ENCODE assay signal across 7 cellular contexts in genomic region chr6:31733734-31734133, GRCh38. TPM values are rescaled to one million over a fixed set of nuclear protein-coding genes. Genes with fewer than 3 reads are reported as not detected.
DNase-seq lines count a peak whose midpoint lies in the region; ATAC-seq and TF ChIP-seq lines count a peak whose summit lies in the region.
"Had no signal": no experiment of that assay in that cellular context is flagged by ENCODE, and none has a peak within 500 bp of the region (broad histone marks: within the 10 kb centered on the region; RNA-seq: fewer than 3 reads in every experiment).

No MANE protein-coding gene starts in this region.

- peaks cover 66% of the 10 kb centered on the region for H3K36me3 Mint-ChIP-seq in activated T-helper 2 cell treated with anti-CD3 and anti-CD28 coated beads, Interferon-gamma antibody, Interleukin-2, Interleukin-4, amounts not matched to agents 10 μg/mL and 5 μg/mL and 100 μg/mL, durations not matched to agents 14 hours and 24 hours and 36 hours (ENCODE audit: low read depth)
- peaks cover 0 to 30% (median 6%) of the 10 kb centered on the region in 3 donors for H3K36me3 Mint-ChIP-seq in naive thymus-derived CD8-positive, alpha-beta T cell

- intact Hi-C loops in activated T-helper 2 cell treated with anti-CD3 and anti-CD28 coated beads, Interferon-gamma antibody, Interleukin-2, Interleukin-4, amounts not matched to agents 10 μg/mL and 5 μg/mL and 100 μg/mL, durations not matched to agents 14 hours and 24 hours and 36 hours (cut with micrococcal nuclease), result loop anchor here (1.0 kb wide), 1 partner anchor 30 kb away; the partner anchor contains the start of gene ABHD16A
- intact Hi-C loops in lower leg skin (cut with DNase I; ENCODE audit: low total_unique reads), result no loop called here

- H3K36me3 ChIP-seq in GM06990 (ENCODE audit: control insufficient read depth, insufficient read depth, low read length), result peaks cover 11% of the 10 kb centered on the region

- H3K9me3 Mint-ChIP-seq in activated T-helper 2 cell treated with anti-CD3 and anti-CD28 coated beads, Interferon-gamma antibody, Interleukin-2, Interleukin-4, amounts not matched to agents 10 μg/mL and 5 μg/mL and 100 μg/mL, durations not matched to agents 14 hours and 24 hours and 36 hours, result no peaks in the 10 kb centered on the region
- H3K9me3 Mint-ChIP-seq in naive thymus-derived CD8-positive, alpha-beta T cell, result no peaks in the 10 kb centered on the region

- no peaks in the 10 kb centered on the region for H3K27me3 ChIP-seq in GM06990 (replicated peaks; ENCODE audit: control insufficient read depth, insufficient read depth, low read length)

- peak overlapping the region; percentile 93 for H3K4me3 Mint-ChIP-seq in activated T-helper 2 cell treated with anti-CD3 and anti-CD28 coated beads, Interferon-gamma antibody, Interleukin-2, Interleukin-4, amounts not matched to agents 10 μg/mL and 5 μg/mL and 100 μg/mL, durations not matched to agents 14 hours and 24 hours and 36 hours (ENCODE audit: low read depth)
- H3K4me3 Mint-ChIP-seq in naive thymus-derived CD8-positive, alpha-beta T cell, result peak overlapping the region in 8 of 10 donors; percentile 89 to 98 (median 98)

- H3K4me3 ChIP-seq in GM06990 (replicated peaks; ENCODE audit: low read depth, low read length), result peak overlapping the region; percentile 84; the same call in 1 of the 2 replicates
- no peak overlapping the region for H3K4me3 ChIP-seq in lower leg skin (ENCODE audit: low read depth, poor library complexity, severe bottlenecking)

- peaks cover 54% of the 10 kb centered on the region for H3K4me1 Mint-ChIP-seq in activated T-helper 2 cell treated with anti-CD3 and anti-CD28 coated beads, Interferon-gamma antibody, Interleukin-2, Interleukin-4, amounts not matched to agents 10 μg/mL and 5 μg/mL and 100 μg/mL, durations not matched to agents 14 hours and 24 hours and 36 hours (ENCODE audit: low read depth)
- peaks cover 46 to 80% (median 73%) of the 10 kb centered on the region in 4 donors for H3K4me1 Mint-ChIP-seq in naive thymus-derived CD8-positive, alpha-beta T cell

- POLR2A ChIA-PET in naive thymus-derived CD8-positive, alpha-beta T cell (lab: Charles Lee), result interaction anchor here (1.5 kb wide), 1 partner anchor 11 kb away, joined by 3 read pairs; the partner anchor contains the start of gene MPIG6B

- DNase-seq in GM06990 (ENCODE audit: extremely low read depth, insufficient read length), result no peak
- no peak for DNase-seq in activated T-helper 2 cell treated with anti-CD3 and anti-CD28 coated beads, Interferon-gamma antibody, Interleukin-2, Interleukin-4, amounts not matched to agents 10 μg/mL and 5 μg/mL and 100 μg/mL, durations not matched to agents 14 hours and 24 hours and 36 hours (ENCODE audit: low spot score)
- DNase-seq in naive thymus-derived CD8-positive, alpha-beta T cell, result no peak
- no peak for DNase-seq in lower leg skin (ENCODE audit: low spot score in 2 of 2)
- no peak for DNase-seq in NCI-H345 (lab: John Stamatoyannopoulos, UW)
- DNase-seq: hippocampal formation had no signal

- TF ChIP-seq POLR2A in lower leg skin (IDR thresholded peaks at IDR 0.05), result no peak

- WGBS in lower leg skin, 2 donors, result 76 to 84% methylated on average over 4 of the region's 4 CpGs

- no peak for TF ChIP-seq CTCF in GM06990 (IDR thresholded peaks at IDR 0.05; ENCODE audit: insufficient read depth, low read length, poor library complexity, severe bottlenecking)
- TF ChIP-seq CTCF in lower leg skin (IDR thresholded peaks at IDR 0.05), result no peak

- peak overlapping the region; percentile 59 for H3K27ac Mint-ChIP-seq in activated T-helper 2 cell treated with anti-CD3 and anti-CD28 coated beads, Interferon-gamma antibody, Interleukin-2, Interleukin-4, amounts not matched to agents 10 μg/mL and 5 μg/mL and 100 μg/mL, durations not matched to agents 14 hours and 24 hours and 36 hours
- peak overlapping the region in 6 of 10 donors; percentile 40 to 84 (median 76) for H3K27ac Mint-ChIP-seq in naive thymus-derived CD8-positive, alpha-beta T cell

- H3K27me3 Mint-ChIP-seq in activated T-helper 2 cell treated with anti-CD3 and anti-CD28 coated beads, Interferon-gamma antibody, Interleukin-2, Interleukin-4, amounts not matched to agents 10 μg/mL and 5 μg/mL and 100 μg/mL, durations not matched to agents 14 hours and 24 hours and 36 hours (ENCODE audit: low read depth), result no peaks in the 10 kb centered on the region
- no peaks in the 10 kb centered on the region for H3K27me3 Mint-ChIP-seq in naive thymus-derived CD8-positive, alpha-beta T cell

- ATAC-seq in naive thymus-derived CD8-positive, alpha-beta T cell, result no peak
- no peak for ATAC-seq in GM19397 (IDR thresholded peaks at IDR 0.05; ENCODE audit: unreplicated experiment)

RNA-seq across cellular contexts. Expression of gene CLIC1, which starts 2.6 kb away (rescaled TPM):
- 412 and 423 TPM in 2 replicates for total RNA-seq in activated T-helper 2 cell treated with anti-CD3 and anti-CD28 coated beads, Interferon-gamma antibody, Interleukin-2, Interleukin-4, amounts not matched to agents 10 μg/mL and 5 μg/mL and 100 μg/mL, durations not matched to agents 14 hours and 24 hours and 36 hours
- 10 to 100 TPM; 23.7 to 27.1 TPM for total RNA-seq in naive thymus-derived CD8-positive, alpha-beta T cell
- 100 to 1,000 TPM in 2 of 3 donors, 10 to 100 TPM in 1; 95.1 to 345 (median 114) TPM for polyA plus RNA-seq in naive thymus-derived CD8-positive, alpha-beta T cell
- total RNA-seq in lower leg skin, result 100 to 1,000 TPM; 293 to 430 (median 393) TPM

RNA-seq across cellular contexts. Expression of gene DDAH2, which starts 4.6 kb away (rescaled TPM):
- 5.8 and 7.7 TPM in 2 replicates for total RNA-seq in activated T-helper 2 cell treated with anti-CD3 and anti-CD28 coated beads, Interferon-gamma antibody, Interleukin-2, Interleukin-4, amounts not matched to agents 10 μg/mL and 5 μg/mL and 100 μg/mL, durations not matched to agents 14 hours and 24 hours and 36 hours
- total RNA-seq in naive thymus-derived CD8-positive, alpha-beta T cell, result 1 to 10 TPM; 3.1 to 5.1 TPM
- 10 to 100 TPM in 2 of 3 donors, 1 to 10 TPM in 1; 8.0 to 14.7 (median 10.3) TPM for polyA plus RNA-seq in naive thymus-derived CD8-positive, alpha-beta T cell
- total RNA-seq in lower leg skin, result 100 to 1,000 TPM in 3 of 4 donors, 10 to 100 TPM in 1; 65.7 to 124 (median 106) TPM

RNA-seq across cellular contexts. Expression of gene MSH5, which starts 6.1 kb away (rescaled TPM):
- 82.8 and 93.3 TPM in 2 replicates for total RNA-seq in activated T-helper 2 cell treated with anti-CD3 and anti-CD28 coated beads, Interferon-gamma antibody, Interleukin-2, Interleukin-4, amounts not matched to agents 10 μg/mL and 5 μg/mL and 100 μg/mL, durations not matched to agents 14 hours and 24 hours and 36 hours
- total RNA-seq in naive thymus-derived CD8-positive, alpha-beta T cell, result 1 to 10 TPM; 7.2 to 8.3 TPM
- 1 to 10 TPM in 2 of 3 donors, under 1 TPM in 1; 0.61 to 1.1 (median 1.1) TPM for polyA plus RNA-seq in naive thymus-derived CD8-positive, alpha-beta T cell
- 10 to 100 TPM in 3 of 4 donors, 1 to 10 TPM in 1; 7.8 to 13.8 (median 11.4) TPM for total RNA-seq in lower leg skin

RNA-seq across cellular contexts. Expression of gene MPIG6B, which starts 10.6 kb away (rescaled TPM):
- not detected in 2 replicates for total RNA-seq in activated T-helper 2 cell treated with anti-CD3 and anti-CD28 coated beads, Interferon-gamma antibody, Interleukin-2, Interleukin-4, amounts not matched to agents 10 μg/mL and 5 μg/mL and 100 μg/mL, durations not matched to agents 14 hours and 24 hours and 36 hours
- 1 to 10 TPM; 1.4 to 1.9 TPM for total RNA-seq in naive thymus-derived CD8-positive, alpha-beta T cell
- 1 to 10 TPM; 1.2 to 4.9 (median 1.3) TPM for polyA plus RNA-seq in naive thymus-derived CD8-positive, alpha-beta T cell
- total RNA-seq in lower leg skin, result 10 to 100 TPM in 1 of 4 donors, 1 to 10 TPM in 3; 6.0 to 10.5 (median 7.9) TPM

RNA-seq across cellular contexts. Expression of gene LY6G6C, which starts 12.2 kb away (rescaled TPM):
- total RNA-seq in activated T-helper 2 cell treated with anti-CD3 and anti-CD28 coated beads, Interferon-gamma antibody, Interleukin-2, Interleukin-4, amounts not matched to agents 10 μg/mL and 5 μg/mL and 100 μg/mL, durations not matched to agents 14 hours and 24 hours and 36 hours, result not detected in 2 replicates
- total RNA-seq in naive thymus-derived CD8-positive, alpha-beta T cell, result not detected
- polyA plus RNA-seq in naive thymus-derived CD8-positive, alpha-beta T cell, result not detected
- 100 to 1,000 TPM; 189 to 513 (median 237) TPM for total RNA-seq in lower leg skin

Comparison
In these comparisons a context has a peak if more than half of its experiments do, and no peak if none do; other contexts are left out.
1. RNA of gene CLIC1, which starts 2.6 kb away (total RNA-seq): 293 to 430 TPM in lower leg skin and 412 to 423 TPM in activated T-helper 2 cell treated with anti-CD3 and anti-CD28 coated beads, Interferon-gamma antibody, Interleukin-2, Interleukin-4, amounts not matched to agents 10 μg/mL and 5 μg/mL and 100 μg/mL, durations not matched to agents 14 hours and 24 hours and 36 hours; 23.7 to 27.1 TPM in naive thymus-derived CD8-positive, alpha-beta T cell; every median in the first group is over 10 times any median in the second.